8 cellular contexts compared by ENCODE assay signal in the genomic region with DNA sequence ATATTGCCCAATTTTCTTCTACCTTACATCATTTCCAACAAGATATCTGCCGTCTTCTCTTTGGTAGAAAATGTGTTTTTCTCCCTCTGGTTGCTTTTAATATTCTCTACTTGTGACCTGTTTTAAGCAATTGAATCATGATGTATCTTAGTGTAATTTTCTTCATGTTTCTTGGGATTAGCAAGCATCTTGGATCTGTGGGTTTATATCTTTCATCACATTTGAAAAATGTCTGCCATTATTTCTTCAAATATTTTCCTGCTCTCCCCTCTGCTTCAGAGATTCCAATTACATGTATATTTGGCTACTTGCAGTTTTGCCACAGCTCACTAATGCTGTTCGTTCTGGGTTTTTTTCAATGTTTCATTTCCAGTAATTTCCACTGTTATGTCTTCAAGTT.
"Had no signal": no experiment of that assay in that cellular context is flagged by ENCODE, and none has a peak within 500 bp of the region (broad histone marks: within the 10 kb centered on the region; RNA-seq: fewer than 3 reads in every experiment).

No MANE protein-coding gene starts in this region.

- DNase-seq: GDM1, GF-D8 had no signal

- FAIRE-seq: G401.6, GM12878, GM12891, GM12892, GM18507, GM19239 had no signal

- H3K4me3 ChIP-seq: GM12878 had no signal

- ATAC-seq: GM12878 had no signal
